ENCODE assay signal across 8 cellular contexts in the genomic region with DNA sequence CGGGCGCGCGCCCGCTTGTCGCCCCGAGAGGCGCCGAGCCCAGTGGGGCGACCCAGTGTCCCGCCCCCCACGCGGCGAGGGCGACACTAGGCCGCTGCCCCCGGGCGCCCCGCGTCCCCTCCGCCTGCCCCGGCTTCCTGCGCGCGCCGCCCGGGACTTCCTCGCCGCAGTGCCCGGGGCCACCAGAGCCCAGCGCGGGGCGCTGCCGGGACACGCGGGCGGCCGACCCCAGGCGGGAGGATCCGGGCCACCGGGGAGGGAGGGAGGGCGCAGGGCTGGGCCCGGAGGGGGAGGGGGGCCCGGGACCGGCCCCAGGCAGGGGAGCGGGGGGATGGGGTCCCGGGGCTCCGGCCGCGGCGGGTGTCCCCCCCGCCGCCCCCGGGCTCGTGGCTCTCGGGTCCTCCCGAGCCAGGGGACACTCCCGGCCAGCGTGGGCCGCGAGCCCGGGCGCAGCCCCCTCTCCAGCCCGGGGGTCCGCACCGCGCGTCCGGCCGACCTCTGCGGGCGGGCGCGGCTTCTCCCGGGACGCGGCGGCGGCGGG. TPM values are rescaled to one million over a fixed set of nuclear protein-coding genes. Genes with fewer than 3 reads are reported as not detected.
A peak's percentile ranks its signal among the peaks of the same experiment; 100 is the strongest.
DNase-seq lines count a peak whose midpoint lies in the region; ATAC-seq and TF ChIP-seq lines count a peak whose summit lies in the region.

No MANE protein-coding gene starts in this region.

- H3K14ac ChIP-seq in neuronal stem cell (ENCODE audit: low read length) = no peak overlapping the region

- intact Hi-C loops in esophagus squamous epithelium (cut with DNase I) = loop anchor here (10.0 kb wide), 1 partner anchor 238 kb away; no protein-coding TSS in a partner anchor

- H3K4me2 ChIP-seq in MM.1S (ENCODE audit: low read depth, low read length) = no peak overlapping the region; the same call in 1 of the 2 replicates
- H3K4me2 ChIP-seq in neuronal stem cell (ENCODE audit: insufficient read depth, low read length, poor library complexity, severe bottlenecking) = peak overlapping the region; percentile 83

- no peak overlapping the region for H2AFZ ChIP-seq in MM.1S (ENCODE audit: low read length)
- H2AFZ ChIP-seq in neuronal stem cell (ENCODE audit: low read length) = peak overlapping the region; percentile 90

- H3K27me3 ChIP-seq in MM.1S (replicated peaks; ENCODE audit: insufficient read depth, low read length) (peaks cover 12% of the 10 kb centered on the region; the same call in 1 of the 2 replicates), esophagus squamous epithelium (no peaks in the 10 kb centered on the region), neuronal stem cell (ENCODE audit: control insufficient read depth in 3 of 3, insufficient read depth in 3 of 3, low read depth in 1 of 3, low read length in 3 of 3) (peaks cover 0 to 23% (median 0%) of the 10 kb centered on the region in 3 experiments)

- no peak overlapping the region for H2BK12ac ChIP-seq in neuronal stem cell (ENCODE audit: low read length)

- H3K9me3 ChIP-seq in MM.1S (replicated peaks; ENCODE audit: insufficient read depth, low read length) (no peaks in the 10 kb centered on the region), esophagus squamous epithelium (no peaks in the 10 kb centered on the region), neuronal stem cell (replicated peaks in 1 of 2; ENCODE audit: control insufficient read depth in 2 of 2, insufficient read depth in 1 of 2, low read depth in 1 of 2, low read length in 2 of 2) (peaks cover 0 to 4% of the 10 kb centered on the region in 2 donors)

- H3K4ac ChIP-seq in neuronal stem cell (ENCODE audit: low read length) = no peak overlapping the region

- peak; percentile 85 for DNase-seq in D341Med (ENCODE audit: low spot score)
- DNase-seq in MM.1S = peak; percentile 46
- DNase-seq in activated T-cell treated with anti-CD3 and anti-CD28 coated beads for 1 hour (ENCODE audit: low read depth) = peak; percentile 55
- DNase-seq in esophagus squamous epithelium (lab: John Stamatoyannopoulos, UW) = no peak
- no peak for DNase-seq in neuronal stem cell (ENCODE audit: low spot score)
- DNase-seq in islet precursor cell = no peak

- no peak overlapping the region for H2AK5ac ChIP-seq in neuronal stem cell (ENCODE audit: low read depth, low read length)

- peak; percentile 36 for ATAC-seq in GM21528 (IDR thresholded peaks at IDR 0.05; ENCODE audit: low FRiP score, unreplicated experiment)
- no peak for ATAC-seq in HG03025 (IDR thresholded peaks at IDR 0.05; ENCODE audit: low FRiP score, unreplicated experiment)

- no peak overlapping the region for H4K91ac ChIP-seq in neuronal stem cell (ENCODE audit: low read depth, low read length, poor library complexity)

- no peak overlapping the region for H3K4me3 ChIP-seq in MM.1S (ENCODE audit: low read length)
- peak overlapping the region; percentile 68 to 87 (median 71) for H3K4me3 ChIP-seq in esophagus squamous epithelium
- H3K4me3 ChIP-seq in neuronal stem cell (ENCODE audit: low read length in 2 of 2) = peak overlapping the region; percentile 77 to 79

- WGBS in esophagus squamous epithelium, 2 donors = no CpG with 5 or more reads among the region's 80 CpGs
- WGBS in neuronal stem cell (ENCODE audit: extremely low coverage in 2 of 2, insufficient read length in 2 of 2, insufficient replicate concordance in 1 of 2), 2 donors = no CpG with 5 or more reads among the region's 80 CpGs

- H4K20me1 ChIP-seq in MM.1S (ENCODE audit: insufficient read depth, low read length) = no peaks in the 10 kb centered on the region

- TF ChIP-seq CTCF in MM.1S (IDR thresholded peaks at IDR 0.05; ENCODE audit: low read length) (no peak), esophagus squamous epithelium (IDR thresholded peaks at IDR 0.05) (peak in 5 of 6 experiments; percentile 18 to 57 (median 47))

- H3K27ac ChIP-seq in MM.1S (ENCODE audit: low read length) (no peak overlapping the region), esophagus squamous epithelium (peak overlapping the region; percentile 82 to 98 (median 97)), neuronal stem cell (replicated peaks; ENCODE audit: low read length) (no peak overlapping the region)

- peaks cover 1% of the 10 kb centered on the region for H3K79me1 ChIP-seq in neuronal stem cell (ENCODE audit: low read depth, low read length)

- no peak overlapping the region for H3K23ac ChIP-seq in neuronal stem cell (ENCODE audit: low read depth, low read length, poor library complexity)

- no peak overlapping the region for H4K8ac ChIP-seq in neuronal stem cell (ENCODE audit: low read depth, low read length)

- H2BK5ac ChIP-seq in neuronal stem cell (ENCODE audit: low read length) = no peak overlapping the region

- no peak overlapping the region for H2BK15ac ChIP-seq in neuronal stem cell (ENCODE audit: low read length)

- no peak overlapping the region for H2BK120ac ChIP-seq in neuronal stem cell (ENCODE audit: low read depth, low read length)

- H3K79me2 ChIP-seq in MM.1S (ENCODE audit: low read length) = no peaks in the 10 kb centered on the region

- H3K18ac ChIP-seq in neuronal stem cell (ENCODE audit: low read length) = peak overlapping the region; percentile 86

- H3K9me2 ChIP-seq in MM.1S (replicated peaks; ENCODE audit: insufficient read depth, low read length) = no peaks in the 10 kb centered on the region

- H3F3A ChIP-seq in MM.1S (ENCODE audit: insufficient read depth, low read length) = no peaks in the 10 kb centered on the region

- H3K4me1 ChIP-seq in MM.1S (ENCODE audit: low read length) = peaks cover 6% of the 10 kb centered on the region; the same call in 1 of the 2 replicates
- peaks cover 38 to 57% (median 51%) of the 10 kb centered on the region in 3 donors for H3K4me1 ChIP-seq in esophagus squamous epithelium
- H3K4me1 ChIP-seq in neuronal stem cell (ENCODE audit: control insufficient read depth in 2 of 2, insufficient read depth in 1 of 2, low read depth in 1 of 2, low read length in 2 of 2) = peaks cover 8 to 11% of the 10 kb centered on the region in 2 donors

- H3K9ac ChIP-seq in MM.1S (ENCODE audit: low read length) (no peak overlapping the region), neuronal stem cell (ENCODE audit: low read depth, low read length, poor library complexity) (peak overlapping the region; percentile 83)

- H3K36me3 ChIP-seq in MM.1S (replicated peaks; ENCODE audit: insufficient read depth, low read length) (no peaks in the 10 kb centered on the region), esophagus squamous epithelium (peaks cover 0 to 8% (median 0%) of the 10 kb centered on the region in 3 donors), neuronal stem cell (replicated peaks in 1 of 2; ENCODE audit: control insufficient read depth in 2 of 2, insufficient read depth in 2 of 2, low read length in 2 of 2) (no peaks in the 10 kb centered on the region)

- TF ChIP-seq POLR2A in esophagus squamous epithelium (IDR thresholded peaks at IDR 0.05) = no peak

RNA-seq across cellular contexts. Expression of a gene that starts 0.4 kb away (rescaled TPM):
- 10 to 100 TPM; 14.9 to 27.3 (median 16.7) TPM for total RNA-seq in esophagus squamous epithelium
- polyA plus RNA-seq in neuronal stem cell (2013, experiment 1 of 2) = 2.1 TPM
- polyA plus RNA-seq in neuronal stem cell (2013, experiment 2 of 2) = 2.0 TPM

Comparison
In these comparisons a context has a peak if more than half of its experiments do, and no peak if none do; other contexts are left out.
1. DNase-seq: peak in D341Med (single experiment), MM.1S (single experiment) and activated T-cell treated with anti-CD3 and anti-CD28 coated beads for 1 hour (single experiment); none in esophagus squamous epithelium (single experiment), neuronal stem cell (single experiment) and islet precursor cell (single experiment).
2. H3K27ac ChIP-seq: peak in esophagus squamous epithelium (4 of 4); none in MM.1S (single experiment) and neuronal stem cell (single experiment).